Comparison of ENCODE assay signal across 26 cellular contexts in the genomic region with DNA sequence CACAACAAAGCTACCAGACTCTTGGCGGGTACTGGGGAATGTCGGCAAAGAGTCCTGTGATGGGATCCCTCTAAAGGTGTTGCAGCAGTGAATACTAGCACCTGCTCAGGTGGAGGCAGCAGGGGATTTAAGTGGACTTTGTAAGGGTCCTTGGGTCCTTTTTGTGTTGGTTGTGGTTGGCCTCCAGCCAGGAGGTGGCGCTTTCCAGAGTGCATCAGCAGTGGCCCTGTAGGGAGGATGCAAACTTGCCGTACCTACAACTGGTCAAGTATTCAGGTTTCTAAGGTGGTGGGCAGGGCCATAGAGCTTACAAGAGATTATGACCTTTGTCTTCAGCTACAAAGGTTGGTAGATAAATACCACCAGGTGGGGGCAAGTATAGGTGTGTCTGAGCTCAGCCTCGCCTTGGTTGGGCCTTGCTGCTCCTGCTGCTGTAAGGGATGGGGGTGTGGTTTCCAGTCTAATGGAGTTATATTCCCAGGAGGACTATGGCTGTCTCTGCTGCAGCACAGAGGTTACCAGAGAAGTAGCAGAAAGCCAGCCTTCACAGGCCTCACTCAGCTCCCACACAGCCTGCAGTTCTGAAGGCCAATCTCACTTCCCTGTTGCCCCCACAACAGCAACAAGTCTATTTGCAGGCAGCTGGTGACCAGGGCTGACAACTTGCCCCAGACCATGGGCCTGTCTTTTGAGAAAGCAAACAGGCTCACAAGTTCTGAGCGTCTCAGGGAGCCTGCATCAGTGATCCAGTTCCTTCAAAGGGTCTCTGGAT. TPM values are rescaled to one million over a fixed set of nuclear protein-coding genes. Genes with fewer than 3 reads are reported as not detected.
DNase-seq lines count a peak whose midpoint lies in the region; ATAC-seq and TF ChIP-seq lines count a peak whose summit lies in the region.
"Had no signal": no experiment of that assay in that cellular context is flagged by ENCODE, and none has a peak within 500 bp of the region (broad histone marks: within the 10 kb centered on the region; RNA-seq: fewer than 3 reads in every experiment).

No MANE protein-coding gene starts in this region.

- no peak overlapping the region for H3K27ac Mint-ChIP-seq in stimulated activated memory B cell treated with anti-CD40 and anti-IgM and Interleukin-4, amounts not matched to agents 10 μg/mL and 1 μg/mL and 100 μg/mL, for 72 hours
- H3K27ac Mint-ChIP-seq: CD4-positive, alpha-beta memory T cell; T-helper 17 cell had no signal

- H3K27me3 Mint-ChIP-seq in stimulated activated memory B cell treated with anti-CD40 and anti-IgM and Interleukin-4, amounts not matched to agents 10 μg/mL and 1 μg/mL and 100 μg/mL, for 72 hours: no peaks in the 10 kb centered on the region
- H3K27me3 Mint-ChIP-seq: CD4-positive, alpha-beta memory T cell; IgD-negative memory B cell; T-helper 17 cell had no signal

- no peak for TF ChIP-seq POLR2A in uterus (IDR thresholded peaks at IDR 0.05)

- ATAC-seq in HG02798 (IDR thresholded peaks at IDR 0.05; ENCODE audit: poor library complexity, unreplicated experiment): peak; percentile 37
- peak; percentile 75 for ATAC-seq in stimulated activated memory B cell treated with anti-CD40 and anti-IgM and Interleukin-4, amounts not matched to agents 10 μg/mL and 1 μg/mL and 100 μg/mL, for 72 hours
- no peak for ATAC-seq in GM18517 (IDR thresholded peaks at IDR 0.05; ENCODE audit: unreplicated experiment)
- ATAC-seq: Right ventricle myocardium inferior, T-helper 17 cell had no signal

- H3K36me3 Mint-ChIP-seq in stimulated activated memory B cell treated with anti-CD40 and anti-IgM and Interleukin-4, amounts not matched to agents 10 μg/mL and 1 μg/mL and 100 μg/mL, for 72 hours: no peaks in the 10 kb centered on the region
- H3K36me3 Mint-ChIP-seq: CD4-positive, alpha-beta memory T cell had no signal

- no peak overlapping the region for H3K4me3 Mint-ChIP-seq in stimulated activated memory B cell treated with anti-CD40 and anti-IgM and Interleukin-4, amounts not matched to agents 10 μg/mL and 1 μg/mL and 100 μg/mL, for 72 hours
- H3K4me3 Mint-ChIP-seq: CD4-positive, alpha-beta memory T cell; IgD-negative memory B cell; T-helper 17 cell had no signal

- H2AFZ ChIP-seq in OCI-LY7 (ENCODE audit: low read length): no peak overlapping the region
- H2AFZ ChIP-seq: GM23248 had no signal

- CTCF ChIA-PET in GM10248 (lab: Yijun Ruan, JAX) (interaction anchor here (1.1 to 1.3 kb wide), 2 partner anchors 10 to 38 kb away, joined by 3 to 4 read pairs; no protein-coding TSS in a partner anchor), OCI-LY7 (lab: Charles Lee; ENCODE audit: unreplicated experiment) (no interaction called here)

- H3K9me3 Mint-ChIP-seq in stimulated activated memory B cell treated with anti-CD40 and anti-IgM and Interleukin-4, amounts not matched to agents 10 μg/mL and 1 μg/mL and 100 μg/mL, for 72 hours: peaks cover 8% of the 10 kb centered on the region

- H3K27ac ChIP-seq in OCI-LY7 (ENCODE audit: low read depth, low read length, poor library complexity, severe bottlenecking) (no peak overlapping the region), uterus (no peak overlapping the region)
- H3K27ac ChIP-seq: BLaER1 treated with 17β-estradiol and CSF1 and Interleukin-3, amounts not matched to agents 10 nM and 100 nM; GM23248 had no signal

- TF ChIP-seq CTCF in GM10248 (IDR thresholded peaks at IDR 0.05; ENCODE audit: control extremely low read depth, extremely low read depth, low read depth, missing control alignments) (peak; percentile 7), OCI-LY7 (conservative IDR thresholded peaks at IDR 0.05; ENCODE audit: low read length) (0 out of 2 replicates have a peak, but pooled peaks have one; percentile 21), uterus (IDR thresholded peaks at IDR 0.05) (no peak)

- no peak overlapping the region for H3K4me3 ChIP-seq in OCI-LY7 (ENCODE audit: low read depth, low read length, poor library complexity, severe bottlenecking)
- H3K4me3 ChIP-seq in uterus: no peak overlapping the region
- H3K4me3 ChIP-seq: BLaER1 treated with 17β-estradiol and CSF1 and Interleukin-3, amounts not matched to agents 10 nM and 100 nM; GM23248; HAP-1 had no signal

- POLR2A ChIA-PET in GM10248 (lab: Yijun Ruan, JAX): no interaction called here
- POLR2A ChIA-PET in OCI-LY7 (lab: Charles Lee): no interaction called here

- intact Hi-C loops in OCI-LY7 (cut with micrococcal nuclease; ENCODE audit: unreplicated experiment): no loop called here
- intact Hi-C loops in uterus (cut with DNase I; ENCODE audit: low total_unique reads): no loop called here

- H4K20me1 ChIP-seq in OCI-LY7 (ENCODE audit: insufficient read depth, low read length): no peaks in the 10 kb centered on the region
- H4K20me1 ChIP-seq: BLaER1 treated with 17β-estradiol and CSF1 and Interleukin-3, amounts not matched to agents 10 nM and 100 nM had no signal

- H3K27me3 ChIP-seq in uterus: no peaks in the 10 kb centered on the region
- H3K27me3 ChIP-seq: BLaER1 treated with 17β-estradiol and CSF1 and Interleukin-3, amounts not matched to agents 10 nM and 100 nM had no signal

- H3K4me1 ChIP-seq in OCI-LY7 (ENCODE audit: insufficient read depth, low read length, poor library complexity, severe bottlenecking) (no peaks in the 10 kb centered on the region), uterus (no peaks in the 10 kb centered on the region)
- H3K4me1 ChIP-seq: Caco-2, HAP-1 had no signal

- no peaks in the 10 kb centered on the region for H3K9me3 ChIP-seq in OCI-LY7 (ENCODE audit: low read length)
- H3K9me3 ChIP-seq in uterus: no peaks in the 10 kb centered on the region
- H3K9me3 ChIP-seq: Caco-2, HAP-1 had no signal

- no peaks in the 10 kb centered on the region for H3K9me2 ChIP-seq in OCI-LY7 (ENCODE audit: insufficient read depth, low read length)

- no peak overlapping the region for H3K4me2 ChIP-seq in OCI-LY7 (ENCODE audit: low read length)
- H3K4me2 ChIP-seq: BLaER1 treated with 17β-estradiol and CSF1 and Interleukin-3, amounts not matched to agents 10 nM and 100 nM had no signal

- H3K4me1 Mint-ChIP-seq in stimulated activated memory B cell treated with anti-CD40 and anti-IgM and Interleukin-4, amounts not matched to agents 10 μg/mL and 1 μg/mL and 100 μg/mL, for 72 hours: peaks cover 14% of the 10 kb centered on the region
- H3K4me1 Mint-ChIP-seq: CD4-positive, alpha-beta memory T cell; T-helper 17 cell had no signal

- H3K36me3 ChIP-seq in OCI-LY7 (ENCODE audit: insufficient read depth, low read length) (no peaks in the 10 kb centered on the region), uterus (no peaks in the 10 kb centered on the region)
- H3K36me3 ChIP-seq: BLaER1 treated with 17β-estradiol and CSF1 and Interleukin-3, amounts not matched to agents 10 nM and 100 nM; HAP-1 had no signal

- H3K79me2 ChIP-seq in OCI-LY7 (ENCODE audit: insufficient read depth, low read depth, low read length): no peaks in the 10 kb centered on the region

- no TSS peak for BruUV-seq in OCI-LY7 (replicated peaks; lab: Mats Ljungman, UMichigan)

- DNase-seq in GM10248 (ENCODE audit: extremely low spot score) (no peak), OCI-LY7 (ENCODE audit: low spot score) (no peak), uterus (no peak)
- no peak for DNase-seq in activated T-cell treated with anti-CD3 and anti-CD28 coated beads, Interleukin-2, amount 50 U/mL, for 1 hour
- DNase-seq: ACHN; Caco-2; CD4-positive, alpha-beta memory T cell; DMS 273 treated with DMSO at 0.1 percent for 48 hours; DMS79 treated with DMSO at 0.1 percent for 48 hours; GM23248; NCI-H1417 treated with DMSO at 0.1 percent for 48 hours; NCI-H1930; NCI-H2227 treated with DMSO at 0.1 percent for 48 hours; NCI-H510A; NK-92 treated with Interleukin-12 subunit alpha and Interleukin-12 subunit beta, amount 100 ng/mL, for 24 hours; OCI-M1; T-helper 17 cell had no signal

RNA-seq across cellular contexts. Expression of a gene that starts 7.3 kb away (rescaled TPM):
- not detected in 2 replicates for total RNA-seq in OCI-LY7 (2014; rRNA removed; shearing (Covaris generic))
- total RNA-seq in OCI-LY7 (2022): not detected in 2 replicates
- total RNA-seq in uterus: not detected
- total RNA-seq: Caco-2; CD4-positive, alpha-beta memory T cell; G401; GM23248; M059J; Right ventricle myocardium inferior; T-helper 17 cell had no signal

RNA-seq across cellular contexts. Expression of a gene that starts 22.4 kb away (rescaled TPM):
- not detected in 2 replicates for total RNA-seq in OCI-LY7 (2014; rRNA removed; shearing (Covaris generic))
- total RNA-seq in OCI-LY7 (2022): not detected in 2 replicates
- not detected for total RNA-seq in uterus
- total RNA-seq: Caco-2; CD4-positive, alpha-beta memory T cell; G401; GM23248; M059J; Right ventricle myocardium inferior; T-helper 17 cell had no signal

RNA-seq across cellular contexts. Expression of a gene that starts 44.8 kb away (rescaled TPM):
- not detected in 2 replicates for total RNA-seq in OCI-LY7 (2014; rRNA removed; shearing (Covaris generic))
- total RNA-seq in OCI-LY7 (2022): not detected in 2 replicates
- total RNA-seq in uterus: under 1 TPM in 1 of 4 donors, not detected in 3; under 0.01 TPM
- total RNA-seq: Caco-2; CD4-positive, alpha-beta memory T cell; G401; GM23248; M059J; Right ventricle myocardium inferior; T-helper 17 cell had no signal

RNA-seq across cellular contexts. Expression of a gene that starts 57.3 kb away (rescaled TPM):
- not detected in 2 replicates for total RNA-seq in OCI-LY7 (2014; rRNA removed; shearing (Covaris generic))
- not detected in 2 replicates for total RNA-seq in OCI-LY7 (2022)
- total RNA-seq in uterus: under 1 TPM in 1 of 4 donors, not detected in 3; 0.21 TPM
- total RNA-seq: Caco-2, G401, GM23248, M059J, Right ventricle myocardium inferior had no signal

Comparison
In these comparisons a context has a peak if more than half of its experiments do, and no peak if none do; other contexts are left out.
1. CTCF ChIP-seq: peak in GM10248 (single experiment) and OCI-LY7 (single experiment); none in uterus (0 of 4).